In the genomic region with DNA sequence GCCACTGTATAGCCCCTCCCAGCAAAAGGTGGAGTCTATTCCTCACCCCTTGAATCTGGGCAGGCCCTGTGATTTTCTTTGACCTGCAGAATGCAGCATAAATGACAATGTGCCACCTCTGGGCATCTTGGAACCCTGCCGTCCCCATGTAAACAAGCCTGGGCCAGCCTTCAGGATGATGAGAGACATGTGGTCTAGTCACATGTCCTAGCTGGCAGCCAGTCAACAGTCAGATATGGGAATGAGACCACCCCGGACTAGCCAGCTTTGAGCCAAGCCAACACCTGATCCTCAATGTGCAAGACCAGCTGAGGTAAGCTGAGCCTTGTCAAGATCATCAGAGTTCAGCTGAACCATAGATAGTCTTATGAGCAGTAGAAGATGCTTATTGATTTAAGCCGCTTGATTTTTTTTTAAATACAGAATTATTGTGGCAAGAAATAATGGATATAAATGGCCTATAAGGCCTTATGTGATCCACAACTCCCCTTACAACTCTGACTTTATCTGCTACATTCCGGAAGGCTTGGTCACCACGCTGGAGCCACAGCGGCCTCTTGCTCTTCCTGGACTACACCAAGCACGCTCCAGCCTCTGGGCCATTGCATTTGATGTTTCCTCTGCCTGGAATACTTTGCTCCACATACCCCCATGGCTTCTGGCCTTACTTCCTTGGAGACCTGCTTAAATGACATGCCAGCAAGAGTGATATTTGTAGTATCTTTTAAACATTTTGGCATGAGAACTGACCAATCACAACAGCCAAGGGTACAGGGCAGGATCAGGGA, we compare ENCODE assay signal across 16 cellular contexts.
"Had no signal": no experiment of that assay in that cellular context is flagged by ENCODE, and none has a peak within 500 bp of the region (broad histone marks: within the 10 kb centered on the region; RNA-seq: fewer than 3 reads in every experiment).

No MANE protein-coding gene starts in this region.

- H3K9me3 ChIP-seq: adrenal gland, esophagus muscularis mucosa, stomach, thoracic aorta, uterus had no signal

- DNase-seq: activated CD4-positive, alpha-beta T cell treated with anti-CD3 and anti-CD28 coated beads, Interleukin-2, amount 10 ng/mL, durations not matched to agents 7 days and 5 days; activated CD4-positive, CD25-positive, alpha-beta regulatory T cell; activated CD8-positive, alpha-beta memory T cell treated with anti-CD3 and anti-CD28 coated beads for 24 hours; activated naive CD4-positive, alpha-beta T cell treated with anti-CD3 and anti-CD28 coated beads, Interleukin-2, amount 50 U/mL, for 16 hours; activated T-cell treated with anti-CD3 and anti-CD28 coated beads for 4 hours; adrenal gland; heart left ventricle; left ventricle myocardium superior; naive B cell; retina; stimulated activated CD4-positive, alpha-beta T cell treated with anti-CD3 and anti-CD28 coated beads, Interleukin-4, amount 100 ng/mL, for 4 hours; stomach; T-helper 17 cell; uterus had no signal

- H3K27ac ChIP-seq: adrenal gland, esophagus muscularis mucosa, heart left ventricle, stomach, thoracic aorta, uterus had no signal

- H3K27me3 ChIP-seq: adrenal gland, esophagus muscularis mucosa, heart left ventricle, stomach, uterus had no signal

- H3K27me3 Mint-ChIP-seq: activated CD4-positive, alpha-beta T cell treated with anti-CD3 and anti-CD28 coated beads, Interleukin-2, amount 10 ng/mL, durations not matched to agents 7 days and 5 days; T-helper 17 cell had no signal

- H3K4me3 Mint-ChIP-seq: activated CD4-positive, alpha-beta T cell treated with anti-CD3 and anti-CD28 coated beads, Interleukin-2, amount 10 ng/mL, durations not matched to agents 7 days and 5 days; T-helper 17 cell had no signal

- H3K4me3 ChIP-seq: adrenal gland, esophagus muscularis mucosa, heart left ventricle, stomach, thoracic aorta, uterus had no signal

- H3K36me3 ChIP-seq: adrenal gland, esophagus muscularis mucosa, heart left ventricle, stomach, thoracic aorta, uterus had no signal

- H3K27ac Mint-ChIP-seq: activated CD4-positive, alpha-beta T cell treated with anti-CD3 and anti-CD28 coated beads, Interleukin-2, amount 10 ng/mL, durations not matched to agents 7 days and 5 days; naive B cell; T-helper 17 cell had no signal

- H3K36me3 Mint-ChIP-seq: naive B cell had no signal

- H3K4me1 ChIP-seq: adrenal gland, uterus had no signal
